Comparison of ENCODE assay signal across 36 cellular contexts in genomic region chr3:3701949-3702348, GRCh38.
"Had no signal": no experiment of that assay in that cellular context is flagged by ENCODE, and none has a peak within 500 bp of the region (broad histone marks: within the 10 kb centered on the region; RNA-seq: fewer than 3 reads in every experiment).

No MANE protein-coding gene starts in this region.

- H3K4me3 Mint-ChIP-seq: activated naive CD4-positive, alpha-beta T cell treated with anti-CD3 and anti-CD28 coated beads for 36 hours; activated naive CD4-positive, alpha-beta T cell treated with anti-CD3 and anti-CD28 coated beads, Interleukin-2, amount 10 ng/mL, durations not matched to agents 7 days and 5 days; activated naive CD4-positive, alpha-beta T cell treated with anti-CD3 and anti-CD28 coated beads, Interleukin-2, amount 50 U/mL, for 24 hours; activated naive CD8-positive, alpha-beta T cell; activated naive CD8-positive, alpha-beta T cell treated with anti-CD3 and anti-CD28 coated beads for 36 hours; activated naive CD8-positive, alpha-beta T cell treated with anti-CD3 and anti-CD28 coated beads, Interleukin-2, amount 10 ng/mL, durations not matched to agents 7 days and 5 days; activated naive CD8-positive, alpha-beta T cell treated with anti-CD3 and anti-CD28 coated beads, Interleukin-2, amount 50 U/mL, for 24 hours; activated T-cell treated with anti-CD3 and anti-CD28 coated beads, Interleukin-2, amount 50 U/mL, for 24 hours; activated T-cell treated with anti-CD3 and anti-CD28 coated beads, Interleukin-2, amount 50 U/mL, for 4 hours; activated T-cell treated with anti-CD3 and anti-CD28 coated beads, Interleukin-2, amount 50 U/mL, for 72 hours; activated T-helper 1 cell treated with anti-CD3 and anti-CD28 coated beads, Interleukin-12 subunit alpha, Interleukin-12 subunit beta, Interleukin-2, Interleukin-4 antibody, amounts not matched to agents 30 ng/mL and 10 ng/mL and 1 ng/mL, durations not matched to agents 14 hours and 24 hours and 36 hours; activated T-helper 17 cell treated with anti-CD3 and anti-CD28 coated beads, Interleukin-2, amount 50 U/mL, for 72 hours; brain; central memory CD8-positive, alpha-beta T cell had no signal

- H3K27me3 Mint-ChIP-seq: activated naive CD4-positive, alpha-beta T cell treated with anti-CD3 and anti-CD28 coated beads, Interleukin-2, amount 10 ng/mL, durations not matched to agents 7 days and 5 days; activated naive CD4-positive, alpha-beta T cell treated with anti-CD3 and anti-CD28 coated beads, Interleukin-2, amount 50 U/mL, for 24 hours; activated naive CD8-positive, alpha-beta T cell treated with anti-CD3 and anti-CD28 coated beads for 36 hours; activated naive CD8-positive, alpha-beta T cell treated with anti-CD3 and anti-CD28 coated beads, Interleukin-2, amount 10 ng/mL, durations not matched to agents 7 days and 5 days; activated naive CD8-positive, alpha-beta T cell treated with anti-CD3 and anti-CD28 coated beads, Interleukin-2, amount 50 U/mL, for 24 hours; activated T-cell treated with anti-CD3 and anti-CD28 coated beads, Interleukin-2, amount 50 U/mL, for 24 hours; brain; central memory CD8-positive, alpha-beta T cell had no signal

- H3K27me3 ChIP-seq: adrenal gland, ascending aorta, body of pancreas, brain microvascular endothelial cell, breast epithelium had no signal

- DNase-seq: activated effector memory CD4-positive, alpha-beta T cell treated with anti-CD3 and anti-CD28 coated beads, Interleukin-2, amount 50 U/mL, for 16 hours; activated effector memory CD4-positive, alpha-beta T cell treated with Interleukin-2 at 50 U/mL for 16 hours; activated gamma-delta T cell; activated gamma-delta T cell treated with Interleukin-2 at 50 U/mL for 16 hours; activated naive CD4-positive, alpha-beta T cell; activated naive CD4-positive, alpha-beta T cell treated with anti-CD3 and anti-CD28 coated beads for 36 hours; activated naive CD4-positive, alpha-beta T cell treated with anti-CD3 and anti-CD28 coated beads, Interleukin-2, amount 10 ng/mL, durations not matched to agents 7 days and 5 days; activated naive CD4-positive, alpha-beta T cell treated with Interleukin-2 at 50 U/mL for 16 hours; activated naive CD8-positive, alpha-beta T cell treated with anti-CD3 and anti-CD28 coated beads for 36 hours; activated naive CD8-positive, alpha-beta T cell treated with anti-CD3 and anti-CD28 coated beads, Interleukin-2, amount 10 ng/mL, durations not matched to agents 7 days and 5 days; activated naive CD8-positive, alpha-beta T cell treated with anti-CD3 and anti-CD28 coated beads, Interleukin-2, amount 50 U/mL, for 24 hours; activated T-cell treated with anti-CD3 and anti-CD28 coated beads for 4 hours; activated T-cell treated with anti-CD3 and anti-CD28 coated beads, Interleukin-2, amount 50 U/mL, for 1 hour; activated T-cell treated with anti-CD3 and anti-CD28 coated beads, Interleukin-2, amount 50 U/mL, for 24 hours; activated T-cell treated with anti-CD3 and anti-CD28 coated beads, Interleukin-2, amount 50 U/mL, for 4 hours; activated T-cell treated with anti-CD3 and anti-CD28 coated beads, Interleukin-2, amount 50 U/mL, for 48 hours; activated T-cell treated with anti-CD3 and anti-CD28 coated beads, Interleukin-2, amount 50 U/mL, for 72 hours; adrenal gland; amniotic stem cell; amygdala; anterior cingulate cortex; aorta; body of pancreas; brain microvascular endothelial cell; cerebellar nuclear complex had no signal

- H3K9me3 Mint-ChIP-seq: activated naive CD4-positive, alpha-beta T cell treated with anti-CD3 and anti-CD28 coated beads for 36 hours; activated naive CD4-positive, alpha-beta T cell treated with anti-CD3 and anti-CD28 coated beads, Interleukin-2, amount 10 ng/mL, durations not matched to agents 7 days and 5 days; activated naive CD4-positive, alpha-beta T cell treated with anti-CD3 and anti-CD28 coated beads, Interleukin-2, amount 50 U/mL, for 24 hours; activated naive CD8-positive, alpha-beta T cell treated with anti-CD3 and anti-CD28 coated beads for 36 hours; activated naive CD8-positive, alpha-beta T cell treated with anti-CD3 and anti-CD28 coated beads, Interleukin-2, amount 50 U/mL, for 24 hours; activated T-cell treated with anti-CD3 and anti-CD28 coated beads, Interleukin-2, amount 50 U/mL, for 24 hours; activated T-cell treated with anti-CD3 and anti-CD28 coated beads, Interleukin-2, amount 50 U/mL, for 4 hours; activated T-helper 2 cell treated with anti-CD3 and anti-CD28 coated beads, Interferon-gamma antibody, Interleukin-2, Interleukin-4, amounts not matched to agents 10 μg/mL and 5 μg/mL and 100 μg/mL, durations not matched to agents 14 hours and 24 hours and 36 hours had no signal

- H3K4me1 ChIP-seq: adrenal gland, ascending aorta, breast epithelium had no signal

- H3K4me3 ChIP-seq: adrenal gland, ascending aorta, body of pancreas, breast epithelium, cardiac muscle cell had no signal

- H3K36me3 ChIP-seq: adrenal gland, ascending aorta, brain microvascular endothelial cell, breast epithelium, cardiac muscle cell had no signal

- H3K4me1 Mint-ChIP-seq: activated naive CD4-positive, alpha-beta T cell treated with anti-CD3 and anti-CD28 coated beads, Interleukin-2, amount 10 ng/mL, durations not matched to agents 7 days and 5 days; activated naive CD4-positive, alpha-beta T cell treated with anti-CD3 and anti-CD28 coated beads, Interleukin-2, amount 50 U/mL, for 24 hours; activated naive CD8-positive, alpha-beta T cell treated with anti-CD3 and anti-CD28 coated beads for 36 hours; activated naive CD8-positive, alpha-beta T cell treated with anti-CD3 and anti-CD28 coated beads, Interleukin-2, amount 10 ng/mL, durations not matched to agents 7 days and 5 days; activated naive CD8-positive, alpha-beta T cell treated with anti-CD3 and anti-CD28 coated beads, Interleukin-2, amount 50 U/mL, for 24 hours; activated T-helper 17 cell treated with anti-CD3 and anti-CD28 coated beads, Interleukin-2, amount 50 U/mL, for 72 hours; central memory CD8-positive, alpha-beta T cell had no signal

- H3K27ac Mint-ChIP-seq: activated naive CD4-positive, alpha-beta T cell treated with anti-CD3 and anti-CD28 coated beads for 36 hours; activated naive CD4-positive, alpha-beta T cell treated with anti-CD3 and anti-CD28 coated beads, Interleukin-2, amount 10 ng/mL, durations not matched to agents 7 days and 5 days; activated naive CD4-positive, alpha-beta T cell treated with anti-CD3 and anti-CD28 coated beads, Interleukin-2, amount 50 U/mL, for 24 hours; activated naive CD4-positive, alpha-beta T cell treated with anti-CD3 and anti-CD28 coated beads, Interleukin-2, amount 50 U/mL, for 72 hours; activated naive CD8-positive, alpha-beta T cell; activated naive CD8-positive, alpha-beta T cell treated with anti-CD3 and anti-CD28 coated beads for 36 hours; activated naive CD8-positive, alpha-beta T cell treated with anti-CD3 and anti-CD28 coated beads, Interleukin-2, amount 10 ng/mL, durations not matched to agents 7 days and 5 days; activated naive CD8-positive, alpha-beta T cell treated with anti-CD3 and anti-CD28 coated beads, Interleukin-2, amount 50 U/mL, for 24 hours; activated T-cell treated with anti-CD3 and anti-CD28 coated beads, Interleukin-2, amount 50 U/mL, for 24 hours; activated T-cell treated with anti-CD3 and anti-CD28 coated beads, Interleukin-2, amount 50 U/mL, for 72 hours; activated T-helper 1 cell treated with anti-CD3 and anti-CD28 coated beads, Interleukin-12 subunit alpha, Interleukin-12 subunit beta, Interleukin-2, Interleukin-4 antibody, amounts not matched to agents 30 ng/mL and 10 ng/mL and 1 ng/mL, durations not matched to agents 14 hours and 24 hours and 36 hours; activated T-helper 17 cell treated with anti-CD3 and anti-CD28 coated beads, Interleukin-2, amount 50 U/mL, for 72 hours; activated T-helper 2 cell treated with anti-CD3 and anti-CD28 coated beads, Interferon-gamma antibody, Interleukin-2, Interleukin-4, amounts not matched to agents 10 μg/mL and 5 μg/mL and 100 μg/mL, durations not matched to agents 14 hours and 24 hours and 36 hours; brain had no signal

- H3K36me3 Mint-ChIP-seq: activated naive CD4-positive, alpha-beta T cell treated with anti-CD3 and anti-CD28 coated beads, Interleukin-2, amount 10 ng/mL, durations not matched to agents 7 days and 5 days; activated naive CD4-positive, alpha-beta T cell treated with anti-CD3 and anti-CD28 coated beads, Interleukin-2, amount 50 U/mL, for 72 hours; activated naive CD8-positive, alpha-beta T cell treated with anti-CD3 and anti-CD28 coated beads for 36 hours; brain had no signal

- H3K27ac ChIP-seq: adrenal gland, ascending aorta, body of pancreas, brain microvascular endothelial cell, breast epithelium, cardiac muscle cell had no signal

- H3K9me3 ChIP-seq: adrenal gland, ascending aorta, body of pancreas, breast epithelium had no signal
